27 cellular contexts compared by ENCODE assay signal in the genomic region with DNA sequence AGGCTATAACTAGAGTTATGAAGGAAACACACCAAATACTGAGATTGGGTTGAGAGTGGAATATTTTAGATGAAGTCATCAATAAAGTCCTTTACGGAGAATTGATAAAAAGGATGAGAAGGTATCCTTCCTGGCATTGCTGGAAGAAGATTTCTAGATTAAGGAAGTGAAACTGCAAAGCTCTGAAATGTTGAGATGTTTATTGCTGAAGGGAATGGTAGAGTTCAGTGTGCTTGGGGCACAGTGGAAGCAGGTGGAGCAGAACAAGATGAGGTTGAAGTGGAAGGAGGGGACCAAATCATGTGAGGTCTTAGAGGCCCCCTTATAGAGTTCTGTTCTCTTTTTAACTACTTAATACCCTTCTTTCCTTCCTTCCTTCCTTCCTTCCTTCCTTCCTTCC.
"Had no signal": no experiment of that assay in that cellular context is flagged by ENCODE, and none has a peak within 500 bp of the region (broad histone marks: within the 10 kb centered on the region; RNA-seq: fewer than 3 reads in every experiment).

No MANE protein-coding gene starts in this region.

- ATAC-seq: activated CD4-positive, CD25-positive, alpha-beta regulatory T cell treated with anti-CD3 and anti-CD28 coated beads, Interleukin-2, amount 50 U/mL, for 24 hours; effector memory CD8-positive, alpha-beta T cell; gastrocnemius medialis; mucosa of descending colon; natural killer cell treated with Interleukin-12 subunit alpha and Interleukin-12 subunit beta and Interleukin-15 and Interleukin-18, amount 100 ng/mL, for 72 hours had no signal

- H3K27ac Mint-ChIP-seq: activated naive CD4-positive, alpha-beta T cell treated with anti-CD3 and anti-CD28 coated beads, Interleukin-2, amount 10 ng/mL, durations not matched to agents 7 days and 5 days; activated naive CD8-positive, alpha-beta T cell treated with anti-CD3 and anti-CD28 coated beads, Interleukin-2, amount 10 ng/mL, durations not matched to agents 7 days and 5 days; effector memory CD8-positive, alpha-beta T cell; natural killer cell treated with Interleukin-12 subunit alpha and Interleukin-12 subunit beta and Interleukin-15 and Interleukin-18, amount 100 ng/mL, for 72 hours had no signal

- H3K27me3 Mint-ChIP-seq: activated naive CD4-positive, alpha-beta T cell treated with anti-CD3 and anti-CD28 coated beads, Interleukin-2, amount 10 ng/mL, durations not matched to agents 7 days and 5 days; effector memory CD8-positive, alpha-beta T cell had no signal

- H3K36me3 Mint-ChIP-seq: activated naive CD4-positive, alpha-beta T cell treated with anti-CD3 and anti-CD28 coated beads, Interleukin-2, amount 10 ng/mL, durations not matched to agents 7 days and 5 days; activated naive CD8-positive, alpha-beta T cell treated with anti-CD3 and anti-CD28 coated beads, Interleukin-2, amount 10 ng/mL, durations not matched to agents 7 days and 5 days; natural killer cell treated with Interleukin-12 subunit alpha and Interleukin-12 subunit beta and Interleukin-15 and Interleukin-18, amount 100 ng/mL, for 72 hours had no signal

- H3K4me1 Mint-ChIP-seq: activated naive CD4-positive, alpha-beta T cell treated with anti-CD3 and anti-CD28 coated beads, Interleukin-2, amount 10 ng/mL, durations not matched to agents 7 days and 5 days had no signal

- H3K9me3 Mint-ChIP-seq: effector memory CD8-positive, alpha-beta T cell had no signal

- H3K4me3 ChIP-seq: ascending aorta, coronary artery, gastrocnemius medialis, left ventricle myocardium inferior, lung, mucosa of descending colon, right atrium auricular region, smooth muscle cell, tibial nerve had no signal

- DNase-seq: activated CD4-positive, alpha-beta T cell treated with anti-CD3 and anti-CD28 coated beads for 48 hours; activated CD4-positive, alpha-beta T cell treated with anti-CD3 and anti-CD28 coated beads, Interleukin-2, amount 50 U/mL, for 48 hours; activated CD8-positive, alpha-beta memory T cell treated with anti-CD3 and anti-CD28 coated beads, Interleukin-2, amount 50 U/mL, for 4 hours; activated gamma-delta T cell; activated naive CD4-positive, alpha-beta T cell treated with anti-CD3 and anti-CD28 coated beads, Interleukin-2, amount 10 ng/mL, durations not matched to agents 7 days and 5 days; activated naive CD8-positive, alpha-beta T cell treated with anti-CD3 and anti-CD28 coated beads, Interleukin-2, amount 10 ng/mL, durations not matched to agents 7 days and 5 days; activated T-cell treated with anti-CD3 and anti-CD28 coated beads, Interleukin-2, amount 50 U/mL, for 1 hour; brain microvascular endothelial cell; effector memory CD8-positive, alpha-beta T cell; erythroblast; gastrocnemius medialis; glutamatergic neuron; left ventricle myocardium inferior; mesendoderm; mucosa of descending colon; stimulated activated CD4-positive, alpha-beta T cell treated with anti-CD3 and anti-CD28 coated beads, Interleukin-1b, Interleukin-23, amount 100 ng/mL, for 48 hours; stimulated activated naive CD4-positive, alpha-beta T cell treated with Interleukin-2 at 50 U/mL for 16 hours; T-helper 9 cell; WERI-Rb-1 had no signal

- H3K27ac ChIP-seq: ascending aorta, brain microvascular endothelial cell, coronary artery, gastrocnemius medialis, left ventricle myocardium inferior, right atrium auricular region, tibial nerve, WERI-Rb-1 had no signal

- H3K36me3 ChIP-seq: ascending aorta, brain microvascular endothelial cell, gastrocnemius medialis, left ventricle myocardium inferior, right atrium auricular region, tibial nerve, WERI-Rb-1 had no signal

- H3K4me3 Mint-ChIP-seq: activated naive CD4-positive, alpha-beta T cell treated with anti-CD3 and anti-CD28 coated beads, Interleukin-2, amount 10 ng/mL, durations not matched to agents 7 days and 5 days; activated naive CD8-positive, alpha-beta T cell treated with anti-CD3 and anti-CD28 coated beads, Interleukin-2, amount 10 ng/mL, durations not matched to agents 7 days and 5 days; effector memory CD8-positive, alpha-beta T cell; natural killer cell treated with Interleukin-12 subunit alpha and Interleukin-12 subunit beta and Interleukin-15 and Interleukin-18, amount 100 ng/mL, for 72 hours had no signal

- H3K9me3 ChIP-seq: ascending aorta, gastrocnemius medialis, mucosa of descending colon, right atrium auricular region had no signal
